33 cellular contexts compared by ENCODE assay signal in the genomic region with DNA sequence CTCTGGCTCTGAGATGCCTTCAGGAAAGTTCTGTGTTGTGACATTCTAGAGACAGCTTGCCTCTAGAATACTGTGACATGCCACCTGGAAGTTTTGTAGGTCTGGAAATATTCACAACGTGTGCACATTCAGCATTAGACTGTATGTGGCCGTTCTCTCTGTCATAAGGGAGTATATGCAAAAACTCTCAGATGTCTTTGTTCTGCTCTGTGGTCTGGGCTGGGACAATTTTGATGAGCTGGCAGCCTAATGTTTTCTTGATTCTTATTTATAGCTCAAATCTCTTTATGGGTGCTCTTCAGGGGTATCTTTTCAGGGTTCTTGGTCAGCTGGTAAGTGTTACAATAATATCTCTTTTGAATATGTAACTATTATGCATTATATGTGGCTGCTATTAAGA.
"Had no signal": no experiment of that assay in that cellular context is flagged by ENCODE, and none has a peak within 500 bp of the region (broad histone marks: within the 10 kb centered on the region; RNA-seq: fewer than 3 reads in every experiment).

No MANE protein-coding gene starts in this region.

- ATAC-seq: activated CD8-positive, alpha-beta T cell treated with anti-CD3 and anti-CD28 coated beads for 36 hours; activated naive CD4-positive, alpha-beta T cell treated with anti-CD3 and anti-CD28 coated beads, Interleukin-2, amount 50 U/mL, for 72 hours; activated T-cell treated with anti-CD3 and anti-CD28 coated beads, Interleukin-2, amount 50 U/mL, for 4 hours; activated T-cell treated with anti-CD3 and anti-CD28 coated beads, Interleukin-2, amount 50 U/mL, for 72 hours; activated T-helper 17 cell treated with anti-CD3 and anti-CD28 coated beads, Interleukin-2, amount 50 U/mL, for 72 hours; body of pancreas had no signal

- H3K4me1 ChIP-seq: adrenal gland, body of pancreas, breast epithelium had no signal

- H3K9me3 ChIP-seq: adrenal gland, body of pancreas, breast epithelium had no signal

- FAIRE-seq: astrocyte, TTC549 had no signal

- DNase-seq: activated B cell treated with CpG ODN at 0.5 μM for 24 hours; activated CD4-positive, alpha-beta memory T cell treated with anti-CD3 and anti-CD28 coated beads for 36 hours; activated CD4-positive, alpha-beta T cell treated with anti-CD3 and anti-CD28 coated beads for 4 hours; activated CD4-positive, alpha-beta T cell treated with anti-CD3 and anti-CD28 coated beads, Interleukin-2, amount 10 ng/mL, durations not matched to agents 24 days and 14 days; activated CD4-positive, alpha-beta T cell treated with anti-CD3 and anti-CD28 coated beads, Interleukin-2, amount 50 U/mL, for 1 hour; activated CD4-positive, alpha-beta T cell treated with anti-CD3 and anti-CD28 coated beads, Interleukin-2, amount 50 U/mL, for 4 hours; activated CD4-positive, CD25-positive, alpha-beta regulatory T cell treated with anti-CD3 and anti-CD28 coated beads, Interleukin-2, amount 50 U/mL, for 72 hours; activated CD8-positive, alpha-beta memory T cell treated with anti-CD3 and anti-CD28 coated beads, Interleukin-2, amount 50 U/mL, for 4 hours; activated CD8-positive, alpha-beta T cell treated with anti-CD3 and anti-CD28 coated beads for 36 hours; activated effector memory CD4-positive, alpha-beta T cell treated with anti-CD3 and anti-CD28 coated beads, Interleukin-2, amount 50 U/mL, for 16 hours; activated gamma-delta T cell treated with Interleukin-2 at 50 U/mL for 16 hours; activated naive CD4-positive, alpha-beta T cell; activated naive CD4-positive, alpha-beta T cell treated with anti-CD3 and anti-CD28 coated beads for 36 hours; activated naive CD4-positive, alpha-beta T cell treated with anti-CD3 and anti-CD28 coated beads, Interleukin-2, amount 50 U/mL, for 16 hours; activated naive CD8-positive, alpha-beta T cell treated with anti-CD3 and anti-CD28 coated beads for 36 hours; activated T-cell treated with anti-CD3 and anti-CD28 coated beads for 4 hours; activated T-cell treated with anti-CD3 and anti-CD28 coated beads, Interleukin-2, amount 50 U/mL, for 1 hour; activated T-cell treated with anti-CD3 and anti-CD28 coated beads, Interleukin-2, amount 50 U/mL, for 4 hours; activated T-cell treated with anti-CD3 and anti-CD28 coated beads, Interleukin-2, amount 50 U/mL, for 72 hours; adrenal gland; amniotic stem cell; aorta; body of pancreas; brain microvascular endothelial cell; central memory CD4-positive, alpha-beta T cell; cerebellar nuclear complex; T-helper 2 cell; T-helper 9 cell had no signal

- H3K27ac ChIP-seq: adrenal gland, body of pancreas, brain microvascular endothelial cell, breast epithelium had no signal

- H3K27me3 ChIP-seq: adrenal gland, body of pancreas, brain microvascular endothelial cell, breast epithelium had no signal

- H3K36me3 ChIP-seq: adrenal gland, brain microvascular endothelial cell, breast epithelium had no signal

- H3K4me3 ChIP-seq: adrenal gland, body of pancreas, breast epithelium had no signal
